In the genomic region with DNA sequence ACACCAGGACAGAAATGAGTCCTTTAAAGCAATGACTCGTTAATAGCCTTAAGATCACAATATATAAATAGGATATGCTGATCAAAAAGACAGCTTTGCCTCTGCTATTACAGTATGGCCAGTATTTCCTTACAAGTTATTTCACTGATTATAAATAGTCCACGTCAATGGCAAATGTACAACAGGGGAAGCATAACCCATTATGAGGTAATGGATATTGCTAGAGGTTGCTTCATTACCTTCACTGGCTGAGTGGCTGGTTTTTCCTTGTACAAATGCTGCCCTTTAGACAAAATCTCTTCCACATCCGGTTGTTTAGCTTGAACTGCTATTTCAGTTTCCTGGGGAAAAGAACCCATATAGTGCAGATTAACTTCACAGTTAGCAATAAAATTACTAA, we compare ENCODE assay signal across 12 cellular contexts.
"Had no signal": no experiment of that assay in that cellular context is flagged by ENCODE, and none has a peak within 500 bp of the region (broad histone marks: within the 10 kb centered on the region; RNA-seq: fewer than 3 reads in every experiment).

No MANE protein-coding gene starts in this region.

- DNase-seq: cortex of kidney; dorsolateral prefrontal cortex; effector CD8-positive, alpha-beta T cell; left colon; mammary epithelial cell; natural killer cell; right lobe of liver; stimulated activated naive CD4-positive, alpha-beta T cell treated with Interleukin-2 at 50 U/mL for 16 hours; trophoblast cell had no signal

- H3K36me3 ChIP-seq: right lobe of liver had no signal

- H3K9me3 ChIP-seq: right lobe of liver had no signal

- H3K4me3 ChIP-seq: dorsolateral prefrontal cortex, right lobe of liver, skin epidermis had no signal

- FAIRE-seq: keratinocyte had no signal

- H3K27me3 ChIP-seq: right lobe of liver had no signal

- ATAC-seq: esophagus mucosa, left colon, natural killer cell had no signal

- H3K27ac ChIP-seq: dorsolateral prefrontal cortex, right lobe of liver, skin epidermis had no signal
